ENCODE assay signal across 1 cellular context in genomic region chr16:85141491-85142128, GRCh38.
TF ChIP-seq lines count a peak whose summit lies in the region.

No MANE protein-coding gene starts in this region.

TF ChIP-seq in HepG2, 621 proteins besides CTCF, POLR2A, EP300 and RAD21 (continued from another document):
- TF ChIP-seq ATF5 (CRISPR knock-in tag; IDR thresholded peaks at IDR 0.05; ENCODE audit: low read depth) (0 out of 2 replicates have a peak, but pooled peaks have one; percentile 70), TOE1 (CRISPR knock-in tag; IDR thresholded peaks at IDR 0.05) (no peak), ZNF136 (CRISPR knock-in tag; IDR thresholded peaks at IDR 0.05; ENCODE audit: low read depth) (no peak), ZNF720 (CRISPR knock-in tag; IDR thresholded peaks at IDR 0.05) (no peak), ZNF558 (CRISPR knock-in tag; IDR thresholded peaks at IDR 0.05; ENCODE audit: borderline replicate concordance) (no peak), U2AF2 (IDR thresholded peaks at IDR 0.05; ENCODE audit: low read depth, low read length) (no peak), ZNF333 (CRISPR knock-in tag; IDR thresholded peaks at IDR 0.05; ENCODE audit: borderline replicate concordance) (no peak), FOXO4 (CRISPR knock-in tag; conservative IDR thresholded peaks at IDR 0.05) (no peak), ZNF644 (CRISPR knock-in tag; IDR thresholded peaks at IDR 0.05; ENCODE audit: low read depth) (0 out of 2 replicates have a peak, but pooled peaks have one; percentile 7), IKZF5 (CRISPR knock-in tag; IDR thresholded peaks at IDR 0.05) (no peak), ZNF691 (CRISPR knock-in tag; IDR thresholded peaks at IDR 0.05; ENCODE audit: borderline replicate concordance, low read depth) (no peak)
